ENCODE assay signal across 18 cellular contexts in the genomic region with DNA sequence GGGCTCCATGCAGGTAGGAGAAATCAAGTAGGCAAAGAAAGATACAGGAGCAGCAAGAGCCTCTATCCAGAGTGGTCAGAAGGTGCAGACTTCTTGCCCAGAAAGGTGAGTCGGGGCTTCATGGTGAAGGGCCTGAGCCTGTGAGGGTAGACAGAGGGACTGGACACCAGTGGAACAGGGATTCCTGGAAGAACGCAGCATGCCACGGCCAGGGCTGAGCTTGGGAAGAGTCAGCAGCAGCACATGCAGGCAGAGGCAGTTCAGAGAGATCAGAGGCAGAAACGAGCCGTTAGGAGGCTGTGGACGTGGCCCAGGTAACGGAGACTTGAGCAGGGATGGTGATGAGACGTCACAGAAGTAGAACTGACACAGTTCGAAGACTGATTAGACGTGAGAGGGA.
A peak's percentile ranks its signal among the peaks of the same experiment; 100 is the strongest.
DNase-seq lines count a peak whose midpoint lies in the region; ATAC-seq and TF ChIP-seq lines count a peak whose summit lies in the region.
"Had no signal": no experiment of that assay in that cellular context is flagged by ENCODE, and none has a peak within 500 bp of the region (broad histone marks: within the 10 kb centered on the region; RNA-seq: fewer than 3 reads in every experiment).

No MANE protein-coding gene starts in this region.

- no peak for ATAC-seq in GM21619 (IDR thresholded peaks at IDR 0.05; ENCODE audit: unreplicated experiment)
- ATAC-seq: activated CD8-positive, alpha-beta T cell treated with anti-CD3 and anti-CD28 coated beads, Interleukin-2, amount 10 ng/mL, durations not matched to agents 7 days and 5 days; activated T-helper 17 cell treated with anti-CD3 and anti-CD28 coated beads, Interleukin-2, amount 50 U/mL, for 72 hours; naive thymus-derived CD4-positive, alpha-beta T cell; T-cell had no signal

- H3K9me3 ChIP-seq in esophagus muscularis mucosa: peaks cover 0 to 21% (median 9%) of the 10 kb centered on the region in 4 donors

- no peak overlapping the region for H3K4me3 ChIP-seq in esophagus muscularis mucosa

- peaks cover 0 to 54% (median 49%) of the 10 kb centered on the region in 4 donors for H3K4me1 ChIP-seq in esophagus muscularis mucosa

- peak; percentile 6 for DNase-seq in RPMI8226
- DNase-seq in esophagus muscularis mucosa (ENCODE audit: extremely low spot score): peak; percentile 53
- peak; percentile 78 for DNase-seq in osteocyte (ENCODE audit: extremely low spot score, unreplicated experiment)
- peak; percentile 63 for DNase-seq in type B pancreatic cell (ENCODE audit: extremely low spot score, unreplicated experiment)
- DNase-seq in amniotic stem cell (lab: John Stamatoyannopoulos, UW): no peak
- DNase-seq in NCI-H345 treated with DMSO at 0.1 percent for 48 hours (lab: John Stamatoyannopoulos, UW; ENCODE audit: unreplicated experiment): no peak
- DNase-seq: activated CD8-positive, alpha-beta T cell treated with anti-CD3 and anti-CD28 coated beads, Interleukin-2, amount 10 ng/mL, durations not matched to agents 7 days and 5 days; cerebellar nuclear complex; GF-D8; naive thymus-derived CD4-positive, alpha-beta T cell; NCI-H1694; NCI-H226; stimulated activated CD4-positive, alpha-beta T cell treated with anti-CD3 and anti-CD28 coated beads, Interleukin-15, amount 100 ng/mL, for 24 hours; T-cell; WERI-Rb-1 had no signal

- TF ChIP-seq POLR2A in esophagus muscularis mucosa (IDR thresholded peaks at IDR 0.05; ENCODE audit: low read depth): no peak

- intact Hi-C loops in esophagus muscularis mucosa (cut with DNase I): no loop called here

- no peaks in the 10 kb centered on the region for H3K27me3 Mint-ChIP-seq in osteocyte (ENCODE audit: unreplicated experiment)
- no peaks in the 10 kb centered on the region for H3K27me3 Mint-ChIP-seq in type B pancreatic cell

- TF ChIP-seq CTCF in esophagus muscularis mucosa (IDR thresholded peaks at IDR 0.05) (no peak), osteocyte (IDR thresholded peaks at IDR 0.05) (no peak), type B pancreatic cell (conservative IDR thresholded peaks at IDR 0.05) (no peak)

- H3K36me3 Mint-ChIP-seq in osteocyte (ENCODE audit: unreplicated experiment): no peaks in the 10 kb centered on the region
- no peaks in the 10 kb centered on the region for H3K36me3 Mint-ChIP-seq in type B pancreatic cell
- H3K36me3 Mint-ChIP-seq: T-cell had no signal

- H3K4me3 Mint-ChIP-seq in osteocyte (ENCODE audit: unreplicated experiment): no peak overlapping the region
- no peak overlapping the region for H3K4me3 Mint-ChIP-seq in type B pancreatic cell
- H3K4me3 Mint-ChIP-seq: activated CD8-positive, alpha-beta T cell treated with anti-CD3 and anti-CD28 coated beads, Interleukin-2, amount 10 ng/mL, durations not matched to agents 7 days and 5 days; activated T-helper 17 cell treated with anti-CD3 and anti-CD28 coated beads, Interleukin-2, amount 50 U/mL, for 72 hours; naive thymus-derived CD4-positive, alpha-beta T cell; stimulated activated naive CD8-positive, alpha-beta T cell treated with anti-CD3 and anti-CD28 coated beads, Interleukin-15, Interleukin-2, amounts not matched to agents 100 ng/mL and 50 ng/mL, for 24 hours; T-cell had no signal

- H3K27ac ChIP-seq in esophagus muscularis mucosa (replicated peaks in 1 of 4): peak overlapping the region; percentile 76 to 85 (median 77)
- H3K27ac ChIP-seq: WERI-Rb-1 had no signal

- no peaks in the 10 kb centered on the region for H3K27me3 ChIP-seq in esophagus muscularis mucosa

- H3K4me1 Mint-ChIP-seq in osteocyte (ENCODE audit: unreplicated experiment) (no peaks in the 10 kb centered on the region), type B pancreatic cell (ENCODE audit: unreplicated experiment) (peaks cover 9% of the 10 kb centered on the region)
- H3K4me1 Mint-ChIP-seq: activated T-helper 17 cell treated with anti-CD3 and anti-CD28 coated beads, Interleukin-2, amount 50 U/mL, for 72 hours; naive thymus-derived CD4-positive, alpha-beta T cell had no signal

- 91% methylated on average over 10 of the region's 10 CpGs for WGBS in esophagus muscularis mucosa

- no peak for TF ChIP-seq EP300 in esophagus muscularis mucosa (IDR thresholded peaks at IDR 0.05)

- H3K36me3 ChIP-seq in esophagus muscularis mucosa: no peaks in the 10 kb centered on the region
- H3K36me3 ChIP-seq: WERI-Rb-1 had no signal

- H3K9me3 Mint-ChIP-seq in osteocyte (ENCODE audit: unreplicated experiment): peaks cover 29% of the 10 kb centered on the region
- H3K9me3 Mint-ChIP-seq in type B pancreatic cell: no peaks in the 10 kb centered on the region

- H3K27ac Mint-ChIP-seq in osteocyte (ENCODE audit: unreplicated experiment): no peak overlapping the region
- H3K27ac Mint-ChIP-seq in type B pancreatic cell: no peak overlapping the region
- H3K27ac Mint-ChIP-seq: activated CD8-positive, alpha-beta T cell treated with anti-CD3 and anti-CD28 coated beads, Interleukin-2, amount 10 ng/mL, durations not matched to agents 7 days and 5 days; activated T-helper 17 cell treated with anti-CD3 and anti-CD28 coated beads, Interleukin-2, amount 50 U/mL, for 72 hours; naive thymus-derived CD4-positive, alpha-beta T cell; stimulated activated naive CD8-positive, alpha-beta T cell treated with anti-CD3 and anti-CD28 coated beads, Interleukin-15, Interleukin-2, amounts not matched to agents 100 ng/mL and 50 ng/mL, for 24 hours; T-cell had no signal

Comparison
In these comparisons a context has a peak if more than half of its experiments do, and no peak if none do; other contexts are left out.
1. DNase-seq: peak in RPMI8226 (single experiment), esophagus muscularis mucosa (single experiment), osteocyte (single experiment) and type B pancreatic cell (single experiment); none in amniotic stem cell (single experiment) and NCI-H345 treated with DMSO at 0.1 percent for 48 hours (single experiment).